In the genomic region with DNA sequence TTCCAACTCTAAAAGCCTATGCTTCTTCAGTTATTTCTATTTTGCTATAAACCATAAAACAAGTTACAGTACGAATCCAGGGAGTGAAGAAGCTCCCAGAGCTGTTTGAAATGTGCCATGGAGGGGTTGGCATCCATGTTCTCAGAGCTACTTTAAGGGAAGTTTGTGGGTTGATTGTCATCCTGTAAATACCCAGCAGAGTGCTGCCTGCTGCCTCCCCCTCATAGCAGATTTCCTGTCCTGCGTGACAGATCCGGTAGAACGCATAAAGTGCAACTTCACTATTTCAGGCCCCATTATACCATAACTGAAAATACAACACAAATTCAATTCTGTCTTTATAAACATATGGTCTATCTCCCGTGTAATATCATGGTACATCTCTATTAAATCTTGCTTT, we compare ENCODE assay signal across 19 cellular contexts.
"Had no signal": no experiment of that assay in that cellular context is flagged by ENCODE, and none has a peak within 500 bp of the region (broad histone marks: within the 10 kb centered on the region; RNA-seq: fewer than 3 reads in every experiment).

No MANE protein-coding gene starts in this region.

- H3K27me3 ChIP-seq: gastroesophageal sphincter, testis, tibial nerve, upper lobe of right lung, vagina had no signal

- H3K27ac ChIP-seq: epithelial cell of prostate, esophagus muscularis mucosa, gastroesophageal sphincter, testis, tibial nerve, upper lobe of right lung, vagina had no signal

- H3K4me1 ChIP-seq: esophagus muscularis mucosa, gastroesophageal sphincter, testis, tibial nerve, upper lobe of right lung, vagina had no signal

- DNase-seq: effector memory CD8-positive, alpha-beta T cell; glutamatergic neuron; islet precursor cell; mammary epithelial cell; naive thymus-derived CD4-positive, alpha-beta T cell; nephron progenitor cell; stimulated activated CD4-positive, alpha-beta T cell treated with anti-CD3 and anti-CD28 coated beads, Interleukin-2, amount 100 ng/mL, for 24 hours; stimulated activated CD4-positive, alpha-beta T cell treated with anti-CD3 and anti-CD28 coated beads, Interleukin-4, amount 100 ng/mL, for 4 hours; stimulated activated naive B cell treated with anti-CD40 and anti-IgM and Interleukin-4, amounts not matched to agents 10 μg/mL and 1 μg/mL and 100 μg/mL, for 72 hours; stimulated activated naive CD8-positive, alpha-beta T cell treated with anti-CD3 and anti-CD28 coated beads, Interleukin-15, amount 100 ng/mL, for 72 hours; testis; upper lobe of right lung had no signal

- H3K36me3 ChIP-seq: esophagus muscularis mucosa, gastroesophageal sphincter, tibial nerve, upper lobe of right lung, vagina had no signal

- H3K9me3 ChIP-seq: esophagus muscularis mucosa, gastroesophageal sphincter, testis, tibial nerve, upper lobe of right lung, vagina had no signal

- ATAC-seq: effector memory CD8-positive, alpha-beta T cell; gastroesophageal sphincter; left lobe of liver; naive thymus-derived CD4-positive, alpha-beta T cell; sciatic nerve; stimulated activated naive B cell treated with anti-CD40 and anti-IgM and Interleukin-4, amounts not matched to agents 10 μg/mL and 1 μg/mL and 100 μg/mL, for 72 hours; stimulated activated naive CD8-positive, alpha-beta T cell treated with anti-CD3 and anti-CD28 coated beads, Interleukin-15, amount 100 ng/mL, for 72 hours; upper lobe of right lung had no signal

- H3K4me3 ChIP-seq: esophagus muscularis mucosa, gastroesophageal sphincter, testis, tibial nerve, upper lobe of right lung, vagina had no signal
